Comparison of ENCODE assay signal across 7 cellular contexts in genomic region chr3:57068437-57069089, GRCh38. TPM values are rescaled to one million over a fixed set of nuclear protein-coding genes. Genes with fewer than 3 reads are reported as not detected.
DNase-seq lines count a peak whose midpoint lies in the region; ATAC-seq and TF ChIP-seq lines count a peak whose summit lies in the region.

No MANE protein-coding gene starts in this region.

- H3K9me3 Mint-ChIP-seq in HFFc6, result no peaks in the 10 kb centered on the region

- H3K4me1 ChIP-seq in breast epithelium (no peaks in the 10 kb centered on the region), mucosa of descending colon (ENCODE audit: low read depth) (peaks cover 2% of the 10 kb centered on the region)

- no peak for TF ChIP-seq POLR2A in breast epithelium (IDR thresholded peaks at IDR 0.05)

- H3K27ac ChIP-seq in breast epithelium, result peak overlapping the region; percentile 50 to 72

- no peaks in the 10 kb centered on the region for H3K36me3 Mint-ChIP-seq in HFFc6 (ENCODE audit: low read depth)

- intact Hi-C loops in breast epithelium (cut with DNase I; ENCODE audit: low total_unique reads), result no loop called here
- intact Hi-C loops in mucosa of descending colon (cut with DNase I, micrococcal nuclease), result no loop called here

- H3K36me3 ChIP-seq in MG63 (no peaks in the 10 kb centered on the region), breast epithelium (no peaks in the 10 kb centered on the region), mucosa of descending colon (ENCODE audit: low read depth) (no peaks in the 10 kb centered on the region)

- H3K27ac Mint-ChIP-seq in HFFc6, result no peak overlapping the region

- no peaks in the 10 kb centered on the region for H3K9me3 ChIP-seq in MG63
- H3K9me3 ChIP-seq in breast epithelium, result no peaks in the 10 kb centered on the region
- no peaks in the 10 kb centered on the region for H3K9me3 ChIP-seq in mucosa of descending colon

- H3K4me3 ChIP-seq in MG63, result no peak overlapping the region
- H3K4me3 ChIP-seq in breast epithelium, result peak overlapping the region in 1 of 3 donors; percentile 17
- no peak overlapping the region for H3K4me3 ChIP-seq in mucosa of descending colon

- H3K27me3 ChIP-seq in MG63 (no peaks in the 10 kb centered on the region), breast epithelium (no peaks in the 10 kb centered on the region)

- H3K4me1 Mint-ChIP-seq in HFFc6 (ENCODE audit: low read depth), result peaks cover 15% of the 10 kb centered on the region

- peak; percentile 92 for ATAC-seq in GM18519 (IDR thresholded peaks at IDR 0.05; ENCODE audit: low FRiP score, unreplicated experiment)
- ATAC-seq in mucosa of descending colon, result peak; percentile 91

- peak overlapping the region; percentile 23; the same call in 1 of the 2 replicates for H3K4me3 Mint-ChIP-seq in HFFc6

- peak; percentile 51 for DNase-seq in HFFc6
- DNase-seq in MG63, result peak; percentile 78
- DNase-seq in breast epithelium (ENCODE audit: low spot score in 2 of 2), result peak in 1 of 2 donors; percentile 54
- peak in 1 of 3 donors; percentile 43 for DNase-seq in mucosa of descending colon
- DNase-seq in superior temporal gyrus (ENCODE audit: extremely low spot score), result no peak
- no peak for DNase-seq in effector CD8-positive, alpha-beta T cell (lab: John Stamatoyannopoulos, UW)

- peaks cover 4% of the 10 kb centered on the region for H3K27me3 Mint-ChIP-seq in HFFc6 (ENCODE audit: insufficient read depth)

- TF ChIP-seq CTCF in HFFc6 (IDR thresholded peaks at IDR 0.05) (no peak), breast epithelium (IDR thresholded peaks at IDR 0.05) (no peak), mucosa of descending colon (IDR thresholded peaks at IDR 0.05) (no peak)

RNA-seq across cellular contexts. Expression of gene SPATA12, which starts 8.1 kb away (rescaled TPM):
- not detected for total RNA-seq in HFFc6 (2021; fragmentation: NEBNext Ultra II Directional; extraction: Animal tissue kit (Norgen Biotek cat#: 25700))
- not detected in 2 replicates for total RNA-seq in MG63 (2014; rRNA removed; shearing (Covaris generic); ENCODE audit: low replicate concordance)
- total RNA-seq in breast epithelium, result under 1 TPM in 1 of 3 donors, not detected in 2; 0.29 TPM
- under 1 TPM in 1 of 3 donors, not detected in 2; 0.14 TPM for total RNA-seq in mucosa of descending colon

Comparison
In these comparisons a context has a peak if more than half of its experiments do, and no peak if none do; other contexts are left out.
1. DNase-seq: peak in HFFc6 (single experiment) and MG63 (single experiment); none in superior temporal gyrus (single experiment) and effector CD8-positive, alpha-beta T cell (single experiment).